In genomic region chr20:57071283-57071701, GRCh38 we compare ENCODE assay signal across 15 cellular contexts.
A peak's percentile ranks its signal among the peaks of the same experiment; 100 is the strongest.
DNase-seq lines count a peak whose midpoint lies in the region; ATAC-seq and TF ChIP-seq lines count a peak whose summit lies in the region.
"Had no signal": no experiment of that assay in that cellular context is flagged by ENCODE, and none has a peak within 500 bp of the region (broad histone marks: within the 10 kb centered on the region; RNA-seq: fewer than 3 reads in every experiment).

No MANE protein-coding gene starts in this region.

- intact Hi-C loops in posterior vena cava (cut with DNase I) = no loop called here

- no peaks in the 10 kb centered on the region for H3K27me3 ChIP-seq in right atrium auricular region

- no peaks in the 10 kb centered on the region for H3K9me3 ChIP-seq in right atrium auricular region

- DNase-seq in ELF-1 (ENCODE audit: low read depth, low spot score) (peak; percentile 71), LNCaP clone FGC (ENCODE audit: low read depth) (no peak), mesothelial cell of epicardium (ENCODE audit: low spot score in 2 of 2, unreplicated experiment in 2 of 2) (no peak), posterior vena cava (ENCODE audit: low spot score) (no peak), right atrium auricular region (ENCODE audit: low spot score) (no peak), GM13977 (ENCODE audit: low spot score) (no peak)
- no peak for DNase-seq in central memory CD8-positive, alpha-beta T cell (ENCODE audit: low spot score in 2 of 2)
- DNase-seq: activated CD4-positive, alpha-beta T cell treated with anti-CD3 and anti-CD28 coated beads, Interleukin-2, amount 50 U/mL, for 4 hours; activated naive CD4-positive, alpha-beta T cell treated with anti-CD3 and anti-CD28 coated beads for 36 hours; CD4-positive, CD25-positive, alpha-beta regulatory T cell; naive B cell; NCI-H1436 had no signal

- H3K36me3 ChIP-seq in right atrium auricular region = no peaks in the 10 kb centered on the region

- no peak overlapping the region for H3K27ac ChIP-seq in right atrium auricular region
- H3K27ac ChIP-seq: skin epidermis had no signal

- no peak overlapping the region for H3K4me3 Mint-ChIP-seq in central memory CD8-positive, alpha-beta T cell
- peak overlapping the region; percentile 60 for H3K4me3 Mint-ChIP-seq in mesothelial cell of epicardium
- H3K4me3 Mint-ChIP-seq: activated naive CD4-positive, alpha-beta T cell treated with anti-CD3 and anti-CD28 coated beads for 36 hours; CD4-positive, CD25-positive, alpha-beta regulatory T cell; naive B cell; T-helper 1 cell treated with Interleukin-12 subunit alpha and Interleukin-12 subunit beta and Interleukin-4 antibody, amounts not matched to agents 30 μg/mL and 1 μg/mL, for 36 hours had no signal

- no peaks in the 10 kb centered on the region for H3K4me1 Mint-ChIP-seq in central memory CD8-positive, alpha-beta T cell
- H3K4me1 Mint-ChIP-seq in mesothelial cell of epicardium = peaks cover 25% of the 10 kb centered on the region

- H3K27ac Mint-ChIP-seq in central memory CD8-positive, alpha-beta T cell (ENCODE audit: low read depth) = peak overlapping the region; percentile 41
- H3K27ac Mint-ChIP-seq in mesothelial cell of epicardium = peak overlapping the region; percentile 81
- H3K27ac Mint-ChIP-seq: activated naive CD4-positive, alpha-beta T cell treated with anti-CD3 and anti-CD28 coated beads for 36 hours; CD4-positive, CD25-positive, alpha-beta regulatory T cell; naive B cell; T-helper 1 cell treated with Interleukin-12 subunit alpha and Interleukin-12 subunit beta and Interleukin-4 antibody, amounts not matched to agents 30 μg/mL and 1 μg/mL, for 36 hours had no signal

- peak overlapping the region; percentile 17 for H3K4me3 ChIP-seq in LNCaP clone FGC (ENCODE audit: low read depth, low read length)
- no peak overlapping the region for H3K4me3 ChIP-seq in right atrium auricular region
- H3K4me3 ChIP-seq: skin epidermis had no signal

- in situ Hi-C loops in GM13977 (cut with MboI; ENCODE audit: low pct_unique_long_range_greater_than_20kb, low sequenced_read_pairs, unreplicated experiment) = no loop called here

- no peaks in the 10 kb centered on the region for H3K9me3 Mint-ChIP-seq in central memory CD8-positive, alpha-beta T cell
- peaks cover 12% of the 10 kb centered on the region for H3K9me3 Mint-ChIP-seq in mesothelial cell of epicardium
- H3K9me3 Mint-ChIP-seq: T-helper 1 cell treated with Interleukin-12 subunit alpha and Interleukin-12 subunit beta and Interleukin-4 antibody, amounts not matched to agents 30 μg/mL and 1 μg/mL, for 36 hours had no signal

- H3K27me3 Mint-ChIP-seq in central memory CD8-positive, alpha-beta T cell = peaks cover 71% of the 10 kb centered on the region
- H3K27me3 Mint-ChIP-seq in mesothelial cell of epicardium (ENCODE audit: low read depth) = peaks cover 3% of the 10 kb centered on the region

- ATAC-seq in central memory CD8-positive, alpha-beta T cell (replicated peaks; ENCODE audit: extremely low read depth, poor library complexity, severe bottlenecking) = no peak
- ATAC-seq in HG02870 (IDR thresholded peaks at IDR 0.05; ENCODE audit: unreplicated experiment) = no peak

- H3K4me1 ChIP-seq in right atrium auricular region = no peaks in the 10 kb centered on the region

- H3K36me3 Mint-ChIP-seq in central memory CD8-positive, alpha-beta T cell (ENCODE audit: insufficient read depth) = no peaks in the 10 kb centered on the region
- no peaks in the 10 kb centered on the region for H3K36me3 Mint-ChIP-seq in mesothelial cell of epicardium
- H3K36me3 Mint-ChIP-seq: CD4-positive, CD25-positive, alpha-beta regulatory T cell; naive B cell had no signal

- TF ChIP-seq CTCF in LNCaP clone FGC (IDR thresholded peaks at IDR 0.05; ENCODE audit: control insufficient read depth, extremely low read depth, insufficient read depth) (no peak), mesothelial cell of epicardium (IDR thresholded peaks at IDR 0.05; ENCODE audit: unreplicated experiment) (no peak), right atrium auricular region (IDR thresholded peaks at IDR 0.05) (no peak), GM13977 (IDR thresholded peaks at IDR 0.05; ENCODE audit: extremely low read depth, insufficient read depth, missing control alignments) (no peak)
